26 cellular contexts compared by ENCODE assay signal in the genomic region with DNA sequence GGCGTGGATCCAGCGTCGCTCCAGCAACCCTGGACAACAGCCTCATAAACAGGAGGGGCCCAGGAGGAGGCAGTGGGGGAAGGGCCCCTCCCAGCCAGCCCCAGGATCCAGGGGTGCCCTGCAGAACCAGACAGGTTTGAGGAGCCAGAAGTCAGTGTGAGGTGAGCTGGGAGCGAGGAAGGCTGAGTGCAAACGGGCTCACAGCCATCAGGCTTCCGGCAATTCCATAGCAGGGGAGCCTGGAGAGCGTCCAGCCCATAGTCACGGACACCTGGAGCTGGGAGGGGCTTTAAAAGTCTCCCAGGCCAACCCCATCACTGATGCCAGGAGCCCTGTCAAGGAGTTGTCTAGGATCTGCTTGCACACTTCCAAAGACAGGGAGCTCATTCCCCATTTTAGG.
"Had no signal": no experiment of that assay in that cellular context is flagged by ENCODE, and none has a peak within 500 bp of the region (broad histone marks: within the 10 kb centered on the region; RNA-seq: fewer than 3 reads in every experiment).

No MANE protein-coding gene starts in this region.

- H3K27ac ChIP-seq: ascending aorta had no signal

- H3K36me3 ChIP-seq: ascending aorta had no signal

- H3K27me3 ChIP-seq: ascending aorta, body of pancreas had no signal

- H3K27ac Mint-ChIP-seq: activated CD8-positive, alpha-beta memory T cell treated with anti-CD3 and anti-CD28 coated beads, Interleukin-2, amount 10 ng/mL, durations not matched to agents 7 days and 5 days; activated naive CD4-positive, alpha-beta T cell treated with anti-CD3 and anti-CD28 coated beads, Interleukin-2, amount 50 U/mL, for 72 hours; activated naive CD8-positive, alpha-beta T cell treated with anti-CD3 and anti-CD28 coated beads, Interleukin-2, amount 50 U/mL, for 24 hours; activated T-cell treated with anti-CD3 and anti-CD28 coated beads, Interleukin-2, amount 50 U/mL, for 24 hours; activated T-helper 1 cell treated with anti-CD3 and anti-CD28 coated beads, Interleukin-12 subunit alpha, Interleukin-12 subunit beta, Interleukin-2, Interleukin-4 antibody, amounts not matched to agents 30 ng/mL and 10 ng/mL and 1 ng/mL, durations not matched to agents 14 hours and 24 hours and 36 hours; T-helper 1 cell treated with Interleukin-12 subunit alpha and Interleukin-12 subunit beta and Interleukin-4 antibody, amounts not matched to agents 30 μg/mL and 1 μg/mL, for 36 hours; WTC11 had no signal

- H3K4me3 Mint-ChIP-seq: activated CD8-positive, alpha-beta memory T cell treated with anti-CD3 and anti-CD28 coated beads, Interleukin-2, amount 10 ng/mL, durations not matched to agents 7 days and 5 days; activated naive CD8-positive, alpha-beta T cell treated with anti-CD3 and anti-CD28 coated beads, Interleukin-2, amount 50 U/mL, for 24 hours; activated T-cell treated with anti-CD3 and anti-CD28 coated beads, Interleukin-2, amount 50 U/mL, for 24 hours; activated T-helper 1 cell treated with anti-CD3 and anti-CD28 coated beads, Interleukin-12 subunit alpha, Interleukin-12 subunit beta, Interleukin-2, Interleukin-4 antibody, amounts not matched to agents 30 ng/mL and 10 ng/mL and 1 ng/mL, durations not matched to agents 14 hours and 24 hours and 36 hours; T-helper 1 cell treated with Interleukin-12 subunit alpha and Interleukin-12 subunit beta and Interleukin-4 antibody, amounts not matched to agents 30 μg/mL and 1 μg/mL, for 36 hours; WTC11 had no signal

- H3K9me3 ChIP-seq: ascending aorta, body of pancreas had no signal

- DNase-seq: activated CD4-positive, alpha-beta T cell treated with anti-CD3 and anti-CD28 coated beads for 48 hours; activated CD4-positive, alpha-beta T cell treated with anti-CD3 and anti-CD28 coated beads, Interleukin-2, amount 50 U/mL, for 4 hours; activated CD4-positive, CD25-positive, alpha-beta regulatory T cell treated with anti-CD3 and anti-CD28 coated beads, Interleukin-2, amount 50 U/mL, for 72 hours; activated CD8-positive, alpha-beta memory T cell treated with anti-CD3 and anti-CD28 coated beads, Interleukin-2, amount 10 ng/mL, durations not matched to agents 7 days and 5 days; activated effector memory CD4-positive, alpha-beta T cell treated with Interleukin-2 at 50 U/mL for 16 hours; activated naive CD4-positive, alpha-beta T cell; activated naive CD8-positive, alpha-beta T cell treated with anti-CD3 and anti-CD28 coated beads, Interleukin-2, amount 50 U/mL, for 24 hours; activated T-cell treated with anti-CD3 and anti-CD28 coated beads, Interleukin-2, amount 50 U/mL, for 24 hours; amniotic stem cell; body of pancreas; MM.1S; NCI-H146; NCI-H187 treated with DMSO at 0.1 percent for 48 hours; NCI-H2107; NCI-H2171 treated with DMSO at 0.1 percent for 48 hours; NCI-H510A treated with DMSO at 0.1 percent for 48 hours; NCI-H69; PC-3; SHP77 treated with DMSO at 0.1 percent for 48 hours; T-helper 9 cell had no signal

- FAIRE-seq: RCC 7860 had no signal

- H3K36me3 Mint-ChIP-seq: activated CD8-positive, alpha-beta memory T cell treated with anti-CD3 and anti-CD28 coated beads, Interleukin-2, amount 10 ng/mL, durations not matched to agents 7 days and 5 days; activated naive CD4-positive, alpha-beta T cell treated with anti-CD3 and anti-CD28 coated beads, Interleukin-2, amount 50 U/mL, for 72 hours; WTC11 had no signal

- H3K9me3 Mint-ChIP-seq: activated naive CD8-positive, alpha-beta T cell treated with anti-CD3 and anti-CD28 coated beads, Interleukin-2, amount 50 U/mL, for 24 hours; activated T-cell treated with anti-CD3 and anti-CD28 coated beads, Interleukin-2, amount 50 U/mL, for 24 hours; activated T-helper 1 cell treated with anti-CD3 and anti-CD28 coated beads, Interleukin-12 subunit alpha, Interleukin-12 subunit beta, Interleukin-2, Interleukin-4 antibody, amounts not matched to agents 30 ng/mL and 10 ng/mL and 1 ng/mL, durations not matched to agents 14 hours and 24 hours and 36 hours; T-helper 1 cell treated with Interleukin-12 subunit alpha and Interleukin-12 subunit beta and Interleukin-4 antibody, amounts not matched to agents 30 μg/mL and 1 μg/mL, for 36 hours had no signal

- ATAC-seq: activated CD8-positive, alpha-beta memory T cell treated with anti-CD3 and anti-CD28 coated beads, Interleukin-2, amount 10 ng/mL, durations not matched to agents 7 days and 5 days; activated naive CD4-positive, alpha-beta T cell treated with anti-CD3 and anti-CD28 coated beads, Interleukin-2, amount 50 U/mL, for 72 hours; activated naive CD8-positive, alpha-beta T cell treated with anti-CD3 and anti-CD28 coated beads, Interleukin-2, amount 50 U/mL, for 24 hours; body of pancreas; PC-3; WTC11 had no signal

- H3K4me1 ChIP-seq: ascending aorta had no signal

- H3K4me1 Mint-ChIP-seq: activated CD8-positive, alpha-beta memory T cell treated with anti-CD3 and anti-CD28 coated beads, Interleukin-2, amount 10 ng/mL, durations not matched to agents 7 days and 5 days; activated naive CD8-positive, alpha-beta T cell treated with anti-CD3 and anti-CD28 coated beads, Interleukin-2, amount 50 U/mL, for 24 hours; WTC11 had no signal

- H3K4me3 ChIP-seq: ascending aorta, body of pancreas had no signal
